ENCODE assay signal across 19 cellular contexts in the genomic region with DNA sequence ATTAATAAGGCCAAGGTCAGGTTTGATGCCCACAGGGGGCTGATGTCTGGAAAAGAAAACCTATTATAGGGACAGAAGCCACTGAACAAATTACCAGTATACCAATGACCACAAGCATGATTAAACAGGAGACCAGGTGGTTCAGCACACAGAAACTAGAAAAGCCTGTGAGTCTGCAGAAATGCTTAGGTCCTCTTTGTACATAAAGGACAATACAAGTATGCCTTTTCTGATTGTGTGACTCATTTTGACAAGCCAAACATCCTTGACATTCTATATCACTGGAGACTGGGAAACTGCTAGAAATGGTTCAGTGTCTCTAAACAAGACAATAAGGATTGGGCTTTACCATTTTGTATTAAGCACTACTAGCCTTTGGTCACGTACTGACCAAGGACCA.
A peak's percentile ranks its signal among the peaks of the same experiment; 100 is the strongest.
DNase-seq lines count a peak whose midpoint lies in the region; ATAC-seq and TF ChIP-seq lines count a peak whose summit lies in the region.
"Had no signal": no experiment of that assay in that cellular context is flagged by ENCODE, and none has a peak within 500 bp of the region (broad histone marks: within the 10 kb centered on the region; RNA-seq: fewer than 3 reads in every experiment).

No MANE protein-coding gene starts in this region.

- no peaks in the 10 kb centered on the region for H3K27me3 Mint-ChIP-seq in activated CD4-positive, alpha-beta T cell treated with anti-CD3 and anti-CD28 coated beads for 36 hours
- no peaks in the 10 kb centered on the region for H3K27me3 Mint-ChIP-seq in naive thymus-derived CD8-positive, alpha-beta T cell
- H3K27me3 Mint-ChIP-seq: activated CD8-positive, alpha-beta memory T cell treated with anti-CD3 and anti-CD28 coated beads, Interleukin-2, amount 10 ng/mL, durations not matched to agents 7 days and 5 days; CD4-positive, alpha-beta memory T cell had no signal

- H3K4me3 ChIP-seq in MM.1S (ENCODE audit: low read length) (no peak overlapping the region), epithelial cell of esophagus (ENCODE audit: low read length) (no peak overlapping the region)
- H3K4me3 ChIP-seq: GM23248, SJSA1, vagina had no signal

- intact Hi-C loops in activated CD4-positive, alpha-beta T cell treated with anti-CD3 and anti-CD28 coated beads for 36 hours (cut with DNase I, micrococcal nuclease), result no loop called here

- no peaks in the 10 kb centered on the region for H3K4me1 Mint-ChIP-seq in activated CD4-positive, alpha-beta T cell treated with anti-CD3 and anti-CD28 coated beads for 36 hours
- H3K4me1 Mint-ChIP-seq in naive thymus-derived CD8-positive, alpha-beta T cell, result peaks cover 0 to 3% (median 0%) of the 10 kb centered on the region in 4 donors
- H3K4me1 Mint-ChIP-seq: activated CD8-positive, alpha-beta memory T cell treated with anti-CD3 and anti-CD28 coated beads, Interleukin-2, amount 10 ng/mL, durations not matched to agents 7 days and 5 days had no signal

- no peaks in the 10 kb centered on the region for H3K9me3 Mint-ChIP-seq in activated CD4-positive, alpha-beta T cell treated with anti-CD3 and anti-CD28 coated beads for 36 hours (ENCODE audit: low read depth)
- H3K9me3 Mint-ChIP-seq in naive thymus-derived CD8-positive, alpha-beta T cell, result no peaks in the 10 kb centered on the region
- H3K9me3 Mint-ChIP-seq: CD4-positive, alpha-beta memory T cell had no signal

- in situ Hi-C loops in G401 (cut with HindIII; ENCODE audit: low sequenced_read_pairs), result no loop called here

- H2AFZ ChIP-seq in MM.1S (ENCODE audit: low read length), result no peak overlapping the region
- H2AFZ ChIP-seq: GM23248 had no signal

- ATAC-seq in GM21529 (IDR thresholded peaks at IDR 0.05; ENCODE audit: unreplicated experiment), result peak; percentile 72
- no peak for ATAC-seq in activated CD4-positive, alpha-beta T cell treated with anti-CD3 and anti-CD28 coated beads for 36 hours
- no peak for ATAC-seq in naive thymus-derived CD8-positive, alpha-beta T cell
- ATAC-seq: activated CD8-positive, alpha-beta memory T cell treated with anti-CD3 and anti-CD28 coated beads, Interleukin-2, amount 10 ng/mL, durations not matched to agents 7 days and 5 days had no signal

- no peak for TF ChIP-seq CTCF in MM.1S (IDR thresholded peaks at IDR 0.05; ENCODE audit: low read length)
- TF ChIP-seq CTCF in epithelial cell of esophagus (IDR thresholded peaks at IDR 0.05; ENCODE audit: insufficient read depth, low read depth, low read length, missing control alignments), result no peak

- H3K27ac ChIP-seq in MM.1S (ENCODE audit: low read length), result peak overlapping the region; percentile 51; the same call in 1 of the 2 replicates
- H3K27ac ChIP-seq: GM23248, SJSA1, vagina had no signal

- peak overlapping the region; percentile 8; the same call in 1 of the 2 replicates for H3K4me2 ChIP-seq in MM.1S (ENCODE audit: low read depth, low read length)

- H3K79me2 ChIP-seq in MM.1S (ENCODE audit: low read length), result peaks cover 40% of the 10 kb centered on the region

- H3K36me3 Mint-ChIP-seq in activated CD4-positive, alpha-beta T cell treated with anti-CD3 and anti-CD28 coated beads for 36 hours (ENCODE audit: low read depth), result peaks cover 6% of the 10 kb centered on the region
- H3K36me3 Mint-ChIP-seq in naive thymus-derived CD8-positive, alpha-beta T cell, result peaks cover 5 to 45% (median 20%) of the 10 kb centered on the region in 3 donors

- H3K9me3 ChIP-seq in MM.1S (replicated peaks; ENCODE audit: insufficient read depth, low read length), result no peaks in the 10 kb centered on the region
- H3K9me3 ChIP-seq: SJSA1, vagina had no signal

- H3K9ac ChIP-seq in MM.1S (ENCODE audit: low read length), result no peak overlapping the region
- H3K9ac ChIP-seq: GM23248 had no signal

- POLR2A ChIA-PET in activated CD4-positive, alpha-beta T cell treated with anti-CD3 and anti-CD28 coated beads for 36 hours (lab: Charles Lee), result no interaction called here
- POLR2A ChIA-PET in naive thymus-derived CD8-positive, alpha-beta T cell (lab: Charles Lee), result no interaction called here

- H3K9me2 ChIP-seq in MM.1S (replicated peaks; ENCODE audit: insufficient read depth, low read length), result no peaks in the 10 kb centered on the region

- CTCF ChIA-PET in activated CD4-positive, alpha-beta T cell treated with anti-CD3 and anti-CD28 coated beads for 36 hours (lab: Charles Lee), result no interaction called here

- H3K36me3 ChIP-seq in MM.1S (replicated peaks; ENCODE audit: insufficient read depth, low read length), result no peaks in the 10 kb centered on the region; the same call in 1 of the 2 replicates

- H3K27me3 ChIP-seq in MM.1S (replicated peaks; ENCODE audit: insufficient read depth, low read length), result no peaks in the 10 kb centered on the region
- H3K27me3 ChIP-seq: SJSA1, vagina had no signal

- peaks cover 14% of the 10 kb centered on the region for H3F3A ChIP-seq in MM.1S (ENCODE audit: insufficient read depth, low read length)

- peak; percentile 29 for DNase-seq in G401 (ENCODE audit: low spot score)
- peak; percentile 84 for DNase-seq in MM.1S
- DNase-seq in epithelial cell of esophagus (ENCODE audit: low read depth), result peak; percentile 62
- DNase-seq in activated CD4-positive, alpha-beta T cell treated with anti-CD3 and anti-CD28 coated beads for 36 hours, result no peak
- no peak for DNase-seq in NCI-H748 (lab: John Stamatoyannopoulos, UW; ENCODE audit: unreplicated experiment)
- DNase-seq in naive thymus-derived CD8-positive, alpha-beta T cell, result no peak
- DNase-seq in globus pallidus (ENCODE audit: low spot score), result no peak
- DNase-seq: activated CD4-positive, alpha-beta T cell treated with anti-CD3 and anti-CD28 coated beads for 1 hour; activated CD8-positive, alpha-beta memory T cell treated with anti-CD3 and anti-CD28 coated beads, Interleukin-2, amount 10 ng/mL, durations not matched to agents 7 days and 5 days; activated gamma-delta T cell; CD4-positive, alpha-beta memory T cell; GM23248; NCI-H1694 treated with DMSO at 0.1 percent for 48 hours; NCI-H524; stimulated activated CD4-positive, alpha-beta T cell treated with anti-CD3 and anti-CD28 coated beads, Interleukin-2, amount 100 ng/mL, for 48 hours; T1000 had no signal

- no peaks in the 10 kb centered on the region for H4K20me1 ChIP-seq in MM.1S (ENCODE audit: insufficient read depth, low read length)

- H3K27ac Mint-ChIP-seq in activated CD4-positive, alpha-beta T cell treated with anti-CD3 and anti-CD28 coated beads for 36 hours, result no peak overlapping the region
- peak overlapping the region in 1 of 10 donors; percentile 7 for H3K27ac Mint-ChIP-seq in naive thymus-derived CD8-positive, alpha-beta T cell
- H3K27ac Mint-ChIP-seq: activated CD8-positive, alpha-beta memory T cell treated with anti-CD3 and anti-CD28 coated beads, Interleukin-2, amount 10 ng/mL, durations not matched to agents 7 days and 5 days; CD4-positive, alpha-beta memory T cell had no signal

- peaks cover 33% of the 10 kb centered on the region for H3K4me1 ChIP-seq in MM.1S (ENCODE audit: low read length)
- H3K4me1 ChIP-seq: SJSA1, vagina had no signal

- no peak overlapping the region for H3K4me3 Mint-ChIP-seq in activated CD4-positive, alpha-beta T cell treated with anti-CD3 and anti-CD28 coated beads for 36 hours
- no peak overlapping the region for H3K4me3 Mint-ChIP-seq in naive thymus-derived CD8-positive, alpha-beta T cell
- H3K4me3 Mint-ChIP-seq: activated CD8-positive, alpha-beta memory T cell treated with anti-CD3 and anti-CD28 coated beads, Interleukin-2, amount 10 ng/mL, durations not matched to agents 7 days and 5 days; CD4-positive, alpha-beta memory T cell had no signal

Comparison
In these comparisons a context has a peak if more than half of its experiments do, and no peak if none do; other contexts are left out.
1. DNase-seq: peak in G401 (single experiment), MM.1S (single experiment) and epithelial cell of esophagus (single experiment); none in activated CD4-positive, alpha-beta T cell treated with anti-CD3 and anti-CD28 coated beads for 36 hours (single experiment), NCI-H748 (single experiment), naive thymus-derived CD8-positive, alpha-beta T cell (0 of 10) and globus pallidus (single experiment).